1 cellular context compared by ENCODE assay signal in genomic region chr7:129782257-129783096, GRCh38.
TF ChIP-seq lines count a peak whose summit lies in the region.

No MANE protein-coding gene starts in this region.

TF ChIP-seq in WTC11, 78 proteins besides CTCF, POLR2A, EP300 and RAD21 (continued from another document):
- TF ChIP-seq MAX (CRISPR knock-in tag; IDR thresholded peaks at IDR 0.05) (peak; percentile 45; the same call in 1 of the 2 replicates), TEAD1 (CRISPR knock-in tag; IDR thresholded peaks at IDR 0.05) (peak; percentile 66; the same call in 1 of the 2 replicates), ZBTB21 (CRISPR knock-in tag; IDR thresholded peaks at IDR 0.05; ENCODE audit: borderline replicate concordance) (no peak), ATF6 (CRISPR knock-in tag; IDR thresholded peaks at IDR 0.05) (no peak), ARID4B (CRISPR knock-in tag; IDR thresholded peaks at IDR 0.05; ENCODE audit: borderline replicate concordance) (peak; percentile 48; the same call in 1 of the 2 replicates), ZNF671 (CRISPR knock-in tag; IDR thresholded peaks at IDR 0.05) (no peak), IRF2 (CRISPR knock-in tag; IDR thresholded peaks at IDR 0.05; ENCODE audit: borderline replicate concordance, low read depth) (no peak)
